9 cellular contexts compared by ENCODE assay signal in genomic region chr12:26195641-26196423, GRCh38. TPM values are rescaled to one million over a fixed set of nuclear protein-coding genes. Genes with fewer than 3 reads are reported as not detected.
DNase-seq lines count a peak whose midpoint lies in the region; ATAC-seq and TF ChIP-seq lines count a peak whose summit lies in the region.
"Had no signal": no experiment of that assay in that cellular context is flagged by ENCODE, and none has a peak within 500 bp of the region (broad histone marks: within the 10 kb centered on the region; RNA-seq: fewer than 3 reads in every experiment).

No MANE protein-coding gene starts in this region.

- peak; percentile 55 for ATAC-seq in HG02981 (IDR thresholded peaks at IDR 0.05; ENCODE audit: unreplicated experiment)

- TF ChIP-seq CTCF in WERI-Rb-1 (IDR thresholded peaks at IDR 0.05; ENCODE audit: low read depth, low read length), result no peak
- no peak for TF ChIP-seq CTCF in fibroblast of the aortic adventitia (IDR thresholded peaks at IDR 0.05; ENCODE audit: insufficient read depth, low read length)

- H3K27me3 ChIP-seq in WERI-Rb-1 (ENCODE audit: insufficient read depth, low read depth, severe bottlenecking) (peaks cover 22% of the 10 kb centered on the region), muscle layer of colon (ENCODE audit: control insufficient read depth in 1 of 2, insufficient read depth in 2 of 2, low read length in 2 of 2) (no peaks in the 10 kb centered on the region)

- DNase-seq in DMS 273 (lab: John Stamatoyannopoulos, UW; ENCODE audit: unreplicated experiment) (peak; percentile 64), DMS 273 treated with DMSO at 0.1 percent for 48 hours (lab: John Stamatoyannopoulos, UW) (no peak), WERI-Rb-1 (peak; percentile 27), fibroblast of the aortic adventitia (ENCODE audit: low read depth) (peak; percentile 50), ureter (ENCODE audit: low spot score) (peak; percentile 73), epidermal melanocyte (ENCODE audit: insufficient read length, low spot score) (no peak)

- H3K9me3 ChIP-seq in WERI-Rb-1 (ENCODE audit: severe bottlenecking) (no peaks in the 10 kb centered on the region), muscle layer of colon (ENCODE audit: low read length) (no peaks in the 10 kb centered on the region)

- peak overlapping the region; percentile 45 for H3K9ac ChIP-seq in muscle layer of colon (ENCODE audit: low read length)

- H3K27ac ChIP-seq in WERI-Rb-1 (no peak overlapping the region), muscle layer of colon (ENCODE audit: low read depth, low read length) (peak overlapping the region; percentile 90)
- H3K27ac ChIP-seq: 22Rv1 had no signal

- H3K4me1 ChIP-seq in muscle layer of colon (ENCODE audit: insufficient read depth, low read length), result peaks cover 32% of the 10 kb centered on the region

- H3K4me3 ChIP-seq in WERI-Rb-1 (ENCODE audit: low read depth, low read length) (peak overlapping the region; percentile 60), fibroblast of the aortic adventitia (ENCODE audit: low read depth, low read length) (peak overlapping the region; percentile 63), muscle layer of colon (ENCODE audit: low read depth in 1 of 2, low read length in 2 of 2) (peak overlapping the region; percentile 57 to 69)

- H3K36me3 ChIP-seq in WERI-Rb-1 (no peaks in the 10 kb centered on the region), muscle layer of colon (ENCODE audit: insufficient read depth, low read length) (no peaks in the 10 kb centered on the region)

RNA-seq across cellular contexts. Expression of gene SSPN, which starts 0.5 kb away (rescaled TPM):
- 9.3 and 23.0 TPM in 2 replicates for total RNA-seq in fibroblast of the aortic adventitia (ENCODE audit: low replicate concordance)
- 38.5 TPM for total RNA-seq in ureter

Comparison
In these comparisons a context has a peak if more than half of its experiments do, and no peak if none do; other contexts are left out.
1. DNase-seq: peak in DMS 273 (single experiment), WERI-Rb-1 (single experiment), fibroblast of the aortic adventitia (single experiment) and ureter (single experiment); none in DMS 273 treated with DMSO at 0.1 percent for 48 hours (single experiment) and epidermal melanocyte (single experiment).
2. Peak in every context shown above with its lines, with median percentiles within 50 percentile points of each other: H3K4me3 ChIP-seq.